21 cellular contexts compared by ENCODE assay signal in genomic region chrX:138982350-138982749, GRCh38.
"Had no signal": no experiment of that assay in that cellular context is flagged by ENCODE, and none has a peak within 500 bp of the region (broad histone marks: within the 10 kb centered on the region; RNA-seq: fewer than 3 reads in every experiment).

No MANE protein-coding gene starts in this region.

- H3K27me3 ChIP-seq: ascending aorta, gastroesophageal sphincter, tibial artery had no signal

- H3K36me3 ChIP-seq: adrenal gland, ascending aorta, gastroesophageal sphincter, left ventricle myocardium inferior, tibial artery, WERI-Rb-1 had no signal

- H3K4me3 Mint-ChIP-seq: central memory CD8-positive, alpha-beta T cell; naive thymus-derived CD4-positive, alpha-beta T cell; neural crest cell; stimulated activated effector memory CD8-positive, alpha-beta T cell treated with anti-CD3 and anti-CD28 coated beads, Interleukin-12 subunit alpha, Interleukin-12 subunit beta, amount 100 ng/mL, for 72 hours; stimulated activated naive CD8-positive, alpha-beta T cell treated with anti-CD3 and anti-CD28 coated beads, Interleukin-15, amount 100 ng/mL, for 72 hours had no signal

- H3K27me3 Mint-ChIP-seq: central memory CD8-positive, alpha-beta T cell; naive thymus-derived CD4-positive, alpha-beta T cell; stimulated activated naive CD8-positive, alpha-beta T cell treated with anti-CD3 and anti-CD28 coated beads, Interleukin-15, amount 100 ng/mL, for 72 hours had no signal

- DNase-seq: activated T-cell treated with anti-CD3 and anti-CD28 coated beads, Interleukin-2, amount 50 U/mL, for 1 hour; adrenal gland; dorsolateral prefrontal cortex; head of caudate nucleus; hypothalamus; left ventricle myocardium inferior; naive thymus-derived CD4-positive, alpha-beta T cell; small intestine; stimulated activated CD4-positive, alpha-beta T cell treated with anti-CD3 and anti-CD28 coated beads, Interleukin-2, amount 100 ng/mL, for 24 hours; stimulated activated naive CD8-positive, alpha-beta T cell treated with anti-CD3 and anti-CD28 coated beads, Interleukin-15, amount 100 ng/mL, for 72 hours; tibial artery; WERI-Rb-1 had no signal

- H3K9me3 ChIP-seq: adrenal gland, ascending aorta, gastroesophageal sphincter, left ventricle myocardium inferior, tibial artery had no signal

- H3K4me1 Mint-ChIP-seq: central memory CD8-positive, alpha-beta T cell; naive thymus-derived CD4-positive, alpha-beta T cell; stimulated activated effector memory CD8-positive, alpha-beta T cell treated with anti-CD3 and anti-CD28 coated beads, Interleukin-12 subunit alpha, Interleukin-12 subunit beta, amount 100 ng/mL, for 72 hours; stimulated activated naive CD8-positive, alpha-beta T cell treated with anti-CD3 and anti-CD28 coated beads, Interleukin-15, amount 100 ng/mL, for 72 hours had no signal

- ATAC-seq: activated naive CD4-positive, alpha-beta T cell treated with anti-CD3 and anti-CD28 coated beads, Interleukin-2, amount 50 U/mL, for 72 hours; gastroesophageal sphincter; naive thymus-derived CD4-positive, alpha-beta T cell; sciatic nerve; stimulated activated effector memory CD8-positive, alpha-beta T cell treated with anti-CD3 and anti-CD28 coated beads, Interleukin-12 subunit alpha, Interleukin-12 subunit beta, amount 100 ng/mL, for 72 hours; stimulated activated naive CD8-positive, alpha-beta T cell treated with anti-CD3 and anti-CD28 coated beads, Interleukin-15, amount 100 ng/mL, for 72 hours had no signal

- H3K27ac Mint-ChIP-seq: activated naive CD4-positive, alpha-beta T cell treated with anti-CD3 and anti-CD28 coated beads, Interleukin-2, amount 50 U/mL, for 72 hours; naive thymus-derived CD4-positive, alpha-beta T cell; stimulated activated effector memory CD8-positive, alpha-beta T cell treated with anti-CD3 and anti-CD28 coated beads, Interleukin-12 subunit alpha, Interleukin-12 subunit beta, amount 100 ng/mL, for 72 hours; stimulated activated naive CD8-positive, alpha-beta T cell treated with anti-CD3 and anti-CD28 coated beads, Interleukin-15, amount 100 ng/mL, for 72 hours had no signal

- H3K27ac ChIP-seq: adrenal gland, ascending aorta, dorsolateral prefrontal cortex, gastroesophageal sphincter, left ventricle myocardium inferior, tibial artery, WERI-Rb-1 had no signal

- H3K4me1 ChIP-seq: adrenal gland, ascending aorta, gastroesophageal sphincter, left ventricle myocardium inferior, tibial artery had no signal

- H3K36me3 Mint-ChIP-seq: activated naive CD4-positive, alpha-beta T cell treated with anti-CD3 and anti-CD28 coated beads, Interleukin-2, amount 50 U/mL, for 72 hours; naive thymus-derived CD4-positive, alpha-beta T cell; stimulated activated effector memory CD8-positive, alpha-beta T cell treated with anti-CD3 and anti-CD28 coated beads, Interleukin-12 subunit alpha, Interleukin-12 subunit beta, amount 100 ng/mL, for 72 hours had no signal

- FAIRE-seq: colon, small intestine, TTC549 had no signal

- H3K4me3 ChIP-seq: adrenal gland, ascending aorta, dorsolateral prefrontal cortex, gastroesophageal sphincter, left ventricle myocardium inferior, tibial artery had no signal

- H3K9me3 Mint-ChIP-seq: central memory CD8-positive, alpha-beta T cell; neural crest cell had no signal
